ENCODE assay signal across 1 cellular context in the genomic region with DNA sequence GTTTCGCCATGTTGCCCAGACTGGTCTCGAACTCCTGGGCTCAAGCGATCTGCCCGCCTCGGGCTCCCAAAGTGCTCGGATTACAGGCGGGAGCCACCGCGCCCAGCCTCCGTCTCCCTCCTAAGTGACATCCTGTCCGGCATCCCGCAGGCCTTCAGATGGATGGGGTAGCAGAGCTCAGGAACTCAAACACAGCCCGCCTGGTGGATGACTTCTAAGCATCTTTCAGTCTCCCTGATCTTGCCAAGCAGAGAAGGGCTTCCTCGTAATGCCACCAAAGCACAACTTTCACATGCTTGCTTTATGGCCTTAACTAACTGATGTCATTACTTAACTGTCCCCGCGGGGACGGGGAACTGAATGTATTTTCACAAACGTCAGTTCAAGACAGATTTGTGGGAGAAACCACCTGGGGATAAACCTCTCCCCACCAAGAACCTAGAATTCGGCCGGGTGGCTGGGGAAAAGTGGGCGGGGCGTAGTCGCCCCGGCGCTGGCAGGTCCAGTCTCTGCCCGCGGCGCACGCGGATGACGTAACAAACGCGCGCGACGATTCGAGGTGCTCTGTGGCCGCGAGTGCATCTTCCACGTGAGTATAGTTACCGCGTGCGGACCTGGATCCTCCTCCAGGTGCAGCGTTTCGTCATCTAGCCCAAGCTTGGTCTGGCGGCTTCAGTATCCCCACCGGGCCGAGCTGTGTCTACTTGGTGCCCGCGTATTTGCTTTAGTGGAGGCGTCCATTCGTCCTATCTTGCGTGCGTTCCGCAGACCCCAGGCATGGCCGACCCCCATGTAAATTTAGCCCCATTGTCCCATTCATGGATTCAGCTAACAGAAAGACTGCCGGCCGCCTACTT.
TF ChIP-seq lines count a peak whose summit lies in the region.

A gene with protein sequence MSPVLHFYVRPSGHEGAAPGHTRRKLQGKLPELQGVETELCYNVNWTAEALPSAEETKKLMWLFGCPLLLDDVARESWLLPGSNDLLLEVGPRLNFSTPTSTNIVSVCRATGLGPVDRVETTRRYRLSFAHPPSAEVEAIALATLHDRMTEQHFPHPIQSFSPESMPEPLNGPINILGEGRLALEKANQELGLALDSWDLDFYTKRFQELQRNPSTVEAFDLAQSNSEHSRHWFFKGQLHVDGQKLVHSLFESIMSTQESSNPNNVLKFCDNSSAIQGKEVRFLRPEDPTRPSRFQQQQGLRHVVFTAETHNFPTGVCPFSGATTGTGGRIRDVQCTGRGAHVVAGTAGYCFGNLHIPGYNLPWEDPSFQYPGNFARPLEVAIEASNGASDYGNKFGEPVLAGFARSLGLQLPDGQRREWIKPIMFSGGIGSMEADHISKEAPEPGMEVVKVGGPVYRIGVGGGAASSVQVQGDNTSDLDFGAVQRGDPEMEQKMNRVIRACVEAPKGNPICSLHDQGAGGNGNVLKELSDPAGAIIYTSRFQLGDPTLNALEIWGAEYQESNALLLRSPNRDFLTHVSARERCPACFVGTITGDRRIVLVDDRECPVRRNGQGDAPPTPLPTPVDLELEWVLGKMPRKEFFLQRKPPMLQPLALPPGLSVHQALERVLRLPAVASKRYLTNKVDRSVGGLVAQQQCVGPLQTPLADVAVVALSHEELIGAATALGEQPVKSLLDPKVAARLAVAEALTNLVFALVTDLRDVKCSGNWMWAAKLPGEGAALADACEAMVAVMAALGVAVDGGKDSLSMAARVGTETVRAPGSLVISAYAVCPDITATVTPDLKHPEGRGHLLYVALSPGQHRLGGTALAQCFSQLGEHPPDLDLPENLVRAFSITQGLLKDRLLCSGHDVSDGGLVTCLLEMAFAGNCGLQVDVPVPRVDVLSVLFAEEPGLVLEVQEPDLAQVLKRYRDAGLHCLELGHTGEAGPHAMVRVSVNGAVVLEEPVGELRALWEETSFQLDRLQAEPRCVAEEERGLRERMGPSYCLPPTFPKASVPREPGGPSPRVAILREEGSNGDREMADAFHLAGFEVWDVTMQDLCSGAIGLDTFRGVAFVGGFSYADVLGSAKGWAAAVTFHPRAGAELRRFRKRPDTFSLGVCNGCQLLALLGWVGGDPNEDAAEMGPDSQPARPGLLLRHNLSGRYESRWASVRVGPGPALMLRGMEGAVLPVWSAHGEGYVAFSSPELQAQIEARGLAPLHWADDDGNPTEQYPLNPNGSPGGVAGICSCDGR (N-terminal part only) (plus strand): TSS at position 539 of the 857 bp plus-strand sequence. CDS start 4,649 bp downstream, outside the sequence.

TF ChIP-seq in HepG2, 621 proteins besides CTCF, POLR2A, EP300 and RAD21 (continued from another document and continues in another):
- TF ChIP-seq, protein P1, sequence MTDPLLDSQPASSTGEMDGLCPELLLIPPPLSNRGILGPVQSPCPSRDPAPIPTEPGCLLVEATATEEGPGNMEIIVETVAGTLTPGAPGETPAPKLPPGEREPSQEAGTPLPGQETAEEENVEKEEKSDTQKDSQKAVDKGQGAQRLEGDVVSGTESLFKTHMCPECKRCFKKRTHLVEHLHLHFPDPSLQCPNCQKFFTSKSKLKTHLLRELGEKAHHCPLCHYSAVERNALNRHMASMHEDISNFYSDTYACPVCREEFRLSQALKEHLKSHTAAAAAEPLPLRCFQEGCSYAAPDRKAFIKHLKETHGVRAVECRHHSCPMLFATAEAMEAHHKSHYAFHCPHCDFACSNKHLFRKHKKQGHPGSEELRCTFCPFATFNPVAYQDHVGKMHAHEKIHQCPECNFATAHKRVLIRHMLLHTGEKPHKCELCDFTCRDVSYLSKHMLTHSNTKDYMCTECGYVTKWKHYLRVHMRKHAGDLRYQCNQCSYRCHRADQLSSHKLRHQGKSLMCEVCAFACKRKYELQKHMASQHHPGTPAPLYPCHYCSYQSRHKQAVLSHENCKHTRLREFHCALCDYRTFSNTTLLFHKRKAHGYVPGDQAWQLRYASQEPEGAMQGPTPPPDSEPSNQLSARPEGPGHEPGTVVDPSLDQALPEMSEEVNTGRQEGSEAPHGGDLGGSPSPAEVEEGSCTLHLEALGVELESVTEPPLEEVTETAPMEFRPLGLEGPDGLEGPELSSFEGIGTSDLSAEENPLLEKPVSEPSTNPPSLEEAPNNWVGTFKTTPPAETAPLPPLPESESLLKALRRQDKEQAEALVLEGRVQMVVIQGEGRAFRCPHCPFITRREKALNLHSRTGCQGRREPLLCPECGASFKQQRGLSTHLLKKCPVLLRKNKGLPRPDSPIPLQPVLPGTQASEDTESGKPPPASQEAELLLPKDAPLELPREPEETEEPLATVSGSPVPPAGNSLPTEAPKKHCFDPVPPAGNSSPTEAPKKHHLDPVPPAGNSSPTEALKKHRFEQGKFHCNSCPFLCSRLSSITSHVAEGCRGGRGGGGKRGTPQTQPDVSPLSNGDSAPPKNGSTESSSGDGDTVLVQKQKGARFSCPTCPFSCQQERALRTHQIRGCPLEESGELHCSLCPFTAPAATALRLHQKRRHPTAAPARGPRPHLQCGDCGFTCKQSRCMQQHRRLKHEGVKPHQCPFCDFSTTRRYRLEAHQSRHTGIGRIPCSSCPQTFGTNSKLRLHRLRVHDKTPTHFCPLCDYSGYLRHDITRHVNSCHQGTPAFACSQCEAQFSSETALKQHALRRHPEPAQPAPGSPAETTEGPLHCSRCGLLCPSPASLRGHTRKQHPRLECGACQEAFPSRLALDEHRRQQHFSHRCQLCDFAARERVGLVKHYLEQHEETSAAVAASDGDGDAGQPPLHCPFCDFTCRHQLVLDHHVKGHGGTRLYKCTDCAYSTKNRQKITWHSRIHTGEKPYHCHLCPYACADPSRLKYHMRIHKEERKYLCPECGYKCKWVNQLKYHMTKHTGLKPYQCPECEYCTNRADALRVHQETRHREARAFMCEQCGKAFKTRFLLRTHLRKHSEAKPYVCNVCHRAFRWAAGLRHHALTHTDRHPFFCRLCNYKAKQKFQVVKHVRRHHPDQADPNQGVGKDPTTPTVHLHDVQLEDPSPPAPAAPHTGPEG (CRISPR knock-in tag; IDR thresholded peaks at IDR 0.05): no peak
- TF ChIP-seq IKZF4 (CRISPR knock-in tag; IDR thresholded peaks at IDR 0.05; ENCODE audit: borderline replicate concordance, low read depth, not compliant biosample characterization) (no peak), CBX5 (CRISPR knock-in tag; IDR thresholded peaks at IDR 0.05; ENCODE audit: borderline replicate concordance) (no peak), NFRKB (IDR thresholded peaks at IDR 0.05) (no peak), ZNF543 (CRISPR knock-in tag; IDR thresholded peaks at IDR 0.05) (0 out of 2 replicates have a peak, but pooled peaks have one; percentile 43), CAMTA2 (CRISPR knock-in tag; IDR thresholded peaks at IDR 0.05; ENCODE audit: borderline replicate concordance) (no peak), DNMT1 (CRISPR knock-in tag; IDR thresholded peaks at IDR 0.05) (no peak), ZSCAN22 (CRISPR knock-in tag; IDR thresholded peaks at IDR 0.05) (no peak), ZNF225 (CRISPR knock-in tag; IDR thresholded peaks at IDR 0.05) (0 out of 2 replicates have a peak, but pooled peaks have one; percentile 21), LCORL (IDR thresholded peaks at IDR 0.05) (no peak), LCORL (CRISPR knock-in tag; IDR thresholded peaks at IDR 0.05) (0 out of 2 replicates have a peak, but pooled peaks have one; percentile 11), MZF1 (CRISPR knock-in tag; IDR thresholded peaks at IDR 0.05; ENCODE audit: borderline replicate concordance) (0 out of 2 replicates have a peak, but pooled peaks have one; percentile 36), ZNF607 (CRISPR knock-in tag; IDR thresholded peaks at IDR 0.05; ENCODE audit: borderline replicate concordance) (0 out of 2 replicates have a peak, but pooled peaks have one; percentile 10), ZNF329 (CRISPR knock-in tag; IDR thresholded peaks at IDR 0.05; ENCODE audit: low read depth) (no peak), SIX1 (CRISPR knock-in tag; IDR thresholded peaks at IDR 0.05; ENCODE audit: borderline replicate concordance) (peak; percentile 45; the same call in 1 of the 2 replicates), SRSF4 (IDR thresholded peaks at IDR 0.05; ENCODE audit: low read depth, low read length, poor library complexity, severe bottlenecking) (no peak), SOX5 (CRISPR knock-in tag; IDR thresholded peaks at IDR 0.05; ENCODE audit: borderline replicate concordance) (no peak; the same call in 1 of the 2 replicates), YEATS2 (CRISPR knock-in tag; IDR thresholded peaks at IDR 0.05; ENCODE audit: borderline replicate concordance) (peak; percentile 89), BRD4 (CRISPR knock-in tag; IDR thresholded peaks at IDR 0.05) (peak; percentile 92), POLR2AphosphoS2 (IDR thresholded peaks at IDR 0.05; ENCODE audit: low read depth, low read length) (no peak; the same call in 1 of the 2 replicates), ZNF556 (CRISPR knock-in tag; IDR thresholded peaks at IDR 0.05; ENCODE audit: borderline replicate concordance) (0 out of 2 replicates have a peak, but pooled peaks have one; percentile 51), SOX13 (IDR thresholded peaks at IDR 0.05) (no peak), SOX13 (CRISPR knock-in tag; conservative IDR thresholded peaks at IDR 0.05 in 1 of 2, IDR thresholded peaks at IDR 0.05 in 1 of 2) (no peak), ZNF781 (CRISPR knock-in tag; IDR thresholded peaks at IDR 0.05; ENCODE audit: borderline replicate concordance, not compliant biosample characterization) (no peak), CC2D1A (CRISPR knock-in tag; IDR thresholded peaks at IDR 0.05) (no peak), SP2 (CRISPR knock-in tag; IDR thresholded peaks at IDR 0.05) (0 out of 2 replicates have a peak, but pooled peaks have one; percentile 36), ZNF530 (CRISPR knock-in tag; IDR thresholded peaks at IDR 0.05; ENCODE audit: low read depth) (no peak)
- TF ChIP-seq, protein P2, sequence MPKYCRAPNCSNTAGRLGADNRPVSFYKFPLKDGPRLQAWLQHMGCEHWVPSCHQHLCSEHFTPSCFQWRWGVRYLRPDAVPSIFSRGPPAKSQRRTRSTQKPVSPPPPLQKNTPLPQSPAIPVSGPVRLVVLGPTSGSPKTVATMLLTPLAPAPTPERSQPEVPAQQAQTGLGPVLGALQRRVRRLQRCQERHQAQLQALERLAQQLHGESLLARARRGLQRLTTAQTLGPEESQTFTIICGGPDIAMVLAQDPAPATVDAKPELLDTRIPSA (CRISPR knock-in tag; IDR thresholded peaks at IDR 0.05; ENCODE audit: borderline replicate concordance): no peak
- TF ChIP-seq, protein P3, sequence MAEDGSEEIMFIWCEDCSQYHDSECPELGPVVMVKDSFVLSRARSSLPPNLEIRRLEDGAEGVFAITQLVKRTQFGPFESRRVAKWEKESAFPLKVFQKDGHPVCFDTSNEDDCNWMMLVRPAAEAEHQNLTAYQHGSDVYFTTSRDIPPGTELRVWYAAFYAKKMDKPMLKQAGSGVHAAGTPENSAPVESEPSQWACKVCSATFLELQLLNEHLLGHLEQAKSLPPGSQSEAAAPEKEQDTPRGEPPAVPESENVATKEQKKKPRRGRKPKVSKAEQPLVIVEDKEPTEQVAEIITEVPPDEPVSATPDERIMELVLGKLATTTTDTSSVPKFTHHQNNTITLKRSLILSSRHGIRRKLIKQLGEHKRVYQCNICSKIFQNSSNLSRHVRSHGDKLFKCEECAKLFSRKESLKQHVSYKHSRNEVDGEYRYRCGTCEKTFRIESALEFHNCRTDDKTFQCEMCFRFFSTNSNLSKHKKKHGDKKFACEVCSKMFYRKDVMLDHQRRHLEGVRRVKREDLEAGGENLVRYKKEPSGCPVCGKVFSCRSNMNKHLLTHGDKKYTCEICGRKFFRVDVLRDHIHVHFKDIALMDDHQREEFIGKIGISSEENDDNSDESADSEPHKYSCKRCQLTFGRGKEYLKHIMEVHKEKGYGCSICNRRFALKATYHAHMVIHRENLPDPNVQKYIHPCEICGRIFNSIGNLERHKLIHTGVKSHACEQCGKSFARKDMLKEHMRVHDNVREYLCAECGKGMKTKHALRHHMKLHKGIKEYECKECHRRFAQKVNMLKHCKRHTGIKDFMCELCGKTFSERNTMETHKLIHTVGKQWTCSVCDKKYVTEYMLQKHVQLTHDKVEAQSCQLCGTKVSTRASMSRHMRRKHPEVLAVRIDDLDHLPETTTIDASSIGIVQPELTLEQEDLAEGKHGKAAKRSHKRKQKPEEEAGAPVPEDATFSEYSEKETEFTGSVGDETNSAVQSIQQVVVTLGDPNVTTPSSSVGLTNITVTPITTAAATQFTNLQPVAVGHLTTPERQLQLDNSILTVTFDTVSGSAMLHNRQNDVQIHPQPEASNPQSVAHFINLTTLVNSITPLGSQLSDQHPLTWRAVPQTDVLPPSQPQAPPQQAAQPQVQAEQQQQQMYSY (CRISPR knock-in tag; IDR thresholded peaks at IDR 0.05): no peak
- TF ChIP-seq, protein P4, sequence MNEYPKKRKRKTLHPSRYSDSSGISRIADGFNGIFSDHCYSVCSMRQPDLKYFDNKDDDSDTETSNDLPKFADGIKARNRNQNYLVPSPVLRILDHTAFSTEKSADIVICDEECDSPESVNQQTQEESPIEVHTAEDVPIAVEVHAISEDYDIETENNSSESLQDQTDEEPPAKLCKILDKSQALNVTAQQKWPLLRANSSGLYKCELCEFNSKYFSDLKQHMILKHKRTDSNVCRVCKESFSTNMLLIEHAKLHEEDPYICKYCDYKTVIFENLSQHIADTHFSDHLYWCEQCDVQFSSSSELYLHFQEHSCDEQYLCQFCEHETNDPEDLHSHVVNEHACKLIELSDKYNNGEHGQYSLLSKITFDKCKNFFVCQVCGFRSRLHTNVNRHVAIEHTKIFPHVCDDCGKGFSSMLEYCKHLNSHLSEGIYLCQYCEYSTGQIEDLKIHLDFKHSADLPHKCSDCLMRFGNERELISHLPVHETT (CRISPR knock-in tag; conservative IDR thresholded peaks at IDR 0.05): no peak
- TF ChIP-seq, protein P5, sequence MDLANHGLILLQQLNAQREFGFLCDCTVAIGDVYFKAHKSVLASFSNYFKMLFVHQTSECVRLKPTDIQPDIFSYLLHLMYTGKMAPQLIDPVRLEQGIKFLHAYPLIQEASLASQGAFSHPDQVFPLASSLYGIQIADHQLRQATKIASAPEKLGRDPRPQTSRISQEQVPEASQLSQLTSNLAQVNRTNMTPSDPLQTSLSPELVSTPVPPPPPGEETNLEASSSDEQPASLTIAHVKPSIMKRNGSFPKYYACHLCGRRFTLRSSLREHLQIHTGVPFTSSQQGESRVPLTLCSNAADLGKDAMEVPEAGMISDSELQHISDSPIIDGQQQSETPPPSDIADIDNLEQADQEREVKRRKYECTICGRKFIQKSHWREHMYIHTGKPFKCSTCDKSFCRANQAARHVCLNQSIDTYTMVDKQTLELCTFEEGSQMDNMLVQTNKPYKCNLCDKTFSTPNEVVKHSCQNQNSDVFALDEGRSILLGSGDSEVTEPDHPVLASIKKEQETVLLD (CRISPR knock-in tag; IDR thresholded peaks at IDR 0.05; ENCODE audit: low read depth): no peak
- TF ChIP-seq, protein P6, sequence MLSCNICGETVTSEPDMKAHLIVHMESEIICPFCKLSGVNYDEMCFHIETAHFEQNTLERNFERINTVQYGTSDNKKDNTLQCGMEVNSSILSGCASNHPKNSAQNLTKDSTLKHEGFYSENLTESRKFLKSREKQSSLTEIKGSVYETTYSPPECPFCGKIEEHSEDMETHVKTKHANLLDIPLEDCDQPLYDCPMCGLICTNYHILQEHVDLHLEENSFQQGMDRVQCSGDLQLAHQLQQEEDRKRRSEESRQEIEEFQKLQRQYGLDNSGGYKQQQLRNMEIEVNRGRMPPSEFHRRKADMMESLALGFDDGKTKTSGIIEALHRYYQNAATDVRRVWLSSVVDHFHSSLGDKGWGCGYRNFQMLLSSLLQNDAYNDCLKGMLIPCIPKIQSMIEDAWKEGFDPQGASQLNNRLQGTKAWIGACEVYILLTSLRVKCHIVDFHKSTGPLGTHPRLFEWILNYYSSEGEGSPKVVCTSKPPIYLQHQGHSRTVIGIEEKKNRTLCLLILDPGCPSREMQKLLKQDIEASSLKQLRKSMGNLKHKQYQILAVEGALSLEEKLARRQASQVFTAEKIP (CRISPR knock-in tag; IDR thresholded peaks at IDR 0.05; ENCODE audit: borderline replicate concordance): no peak
- TF ChIP-seq, protein P7, sequence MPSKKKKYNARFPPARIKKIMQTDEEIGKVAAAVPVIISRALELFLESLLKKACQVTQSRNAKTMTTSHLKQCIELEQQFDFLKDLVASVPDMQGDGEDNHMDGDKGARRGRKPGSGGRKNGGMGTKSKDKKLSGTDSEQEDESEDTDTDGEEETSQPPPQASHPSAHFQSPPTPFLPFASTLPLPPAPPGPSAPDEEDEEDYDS (CRISPR knock-in tag; IDR thresholded peaks at IDR 0.05): peak; percentile 40; the same call in 1 of the 2 replicates
